1 cellular context compared by ENCODE assay signal in the genomic region with DNA sequence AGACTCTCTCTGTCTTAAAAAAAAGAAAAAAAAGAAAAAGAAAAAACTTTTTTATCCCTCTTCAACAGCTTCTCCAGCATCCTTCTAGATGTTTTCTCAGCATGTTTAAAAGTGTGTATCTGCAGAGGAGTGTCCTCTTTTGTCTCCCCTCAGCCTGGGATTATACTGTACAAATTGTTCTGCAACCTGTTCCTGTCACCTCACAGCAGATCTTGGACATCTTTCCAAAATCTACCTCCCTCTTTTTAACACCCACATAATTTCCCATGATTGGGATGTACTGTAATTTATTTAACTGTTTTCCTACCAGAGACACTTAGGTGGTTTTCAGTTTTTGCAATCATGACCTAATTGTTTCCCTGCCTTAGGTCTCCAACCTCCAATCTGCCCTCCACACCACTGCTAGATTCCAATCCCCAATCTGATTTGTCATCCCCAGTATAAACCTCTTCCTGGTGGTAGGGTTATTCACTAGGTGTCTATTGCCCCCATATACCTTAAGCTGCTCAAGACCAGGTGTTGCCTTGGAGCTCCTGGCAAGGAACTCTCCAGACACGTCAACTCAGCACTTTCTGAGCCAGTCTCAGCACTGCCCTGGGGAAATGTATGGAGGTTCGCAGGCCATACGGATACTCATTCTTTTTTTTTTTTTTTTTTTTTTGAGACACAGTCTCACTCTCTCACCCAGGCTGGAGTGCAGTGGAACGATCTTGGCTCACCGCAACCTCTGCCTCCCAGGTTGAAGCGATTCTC.
TF ChIP-seq lines count a peak whose summit lies in the region.

No MANE protein-coding gene starts in this region.

TF ChIP-seq in K562, 482 proteins besides CTCF, POLR2A, EP300 and RAD21 (continued from another document):
- TF ChIP-seq, protein P1, sequence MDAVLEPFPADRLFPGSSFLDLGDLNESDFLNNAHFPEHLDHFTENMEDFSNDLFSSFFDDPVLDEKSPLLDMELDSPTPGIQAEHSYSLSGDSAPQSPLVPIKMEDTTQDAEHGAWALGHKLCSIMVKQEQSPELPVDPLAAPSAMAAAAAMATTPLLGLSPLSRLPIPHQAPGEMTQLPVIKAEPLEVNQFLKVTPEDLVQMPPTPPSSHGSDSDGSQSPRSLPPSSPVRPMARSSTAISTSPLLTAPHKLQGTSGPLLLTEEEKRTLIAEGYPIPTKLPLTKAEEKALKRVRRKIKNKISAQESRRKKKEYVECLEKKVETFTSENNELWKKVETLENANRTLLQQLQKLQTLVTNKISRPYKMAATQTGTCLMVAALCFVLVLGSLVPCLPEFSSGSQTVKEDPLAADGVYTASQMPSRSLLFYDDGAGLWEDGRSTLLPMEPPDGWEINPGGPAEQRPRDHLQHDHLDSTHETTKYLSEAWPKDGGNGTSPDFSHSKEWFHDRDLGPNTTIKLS (IDR thresholded peaks at IDR 0.05; ENCODE audit: borderline replicate concordance, low read depth), result no peak
- peak; percentile 83 for TF ChIP-seq MAFG (tag; conservative IDR thresholded peaks at IDR 0.05)
- no peak for TF ChIP-seq POLR2AphosphoS2 (IDR thresholded peaks at IDR 0.05; ENCODE audit: low read length)
- TF ChIP-seq MEIS2 (IDR thresholded peaks at IDR 0.05; ENCODE audit: partially characterized antibody), result no peak
- no peak for TF ChIP-seq SRSF7 (optimal IDR thresholded peaks at IDR 0.05; ENCODE audit: low read depth, low read length)
- TF ChIP-seq C11orf30 (IDR thresholded peaks at IDR 0.05; ENCODE audit: low read depth), result peak; percentile 93
- no peak for TF ChIP-seq ZNF584 (CRISPR knock-in tag; IDR thresholded peaks at IDR 0.05; ENCODE audit: low read depth)
- TF ChIP-seq XRCC3 (IDR thresholded peaks at IDR 0.05), result no peak
- TF ChIP-seq MCM7 (IDR thresholded peaks at IDR 0.05), result no peak
- TF ChIP-seq ELF4 (CRISPR knock-in tag; IDR thresholded peaks at IDR 0.05), result no peak
- no peak for TF ChIP-seq KAT7 (CRISPR knock-in tag; IDR thresholded peaks at IDR 0.05; ENCODE audit: borderline replicate concordance)
- TF ChIP-seq SMAD2 (IDR thresholded peaks at IDR 0.05; ENCODE audit: low read depth, low read length), result no peak
